ENCODE assay signal across 8 cellular contexts in the genomic region with DNA sequence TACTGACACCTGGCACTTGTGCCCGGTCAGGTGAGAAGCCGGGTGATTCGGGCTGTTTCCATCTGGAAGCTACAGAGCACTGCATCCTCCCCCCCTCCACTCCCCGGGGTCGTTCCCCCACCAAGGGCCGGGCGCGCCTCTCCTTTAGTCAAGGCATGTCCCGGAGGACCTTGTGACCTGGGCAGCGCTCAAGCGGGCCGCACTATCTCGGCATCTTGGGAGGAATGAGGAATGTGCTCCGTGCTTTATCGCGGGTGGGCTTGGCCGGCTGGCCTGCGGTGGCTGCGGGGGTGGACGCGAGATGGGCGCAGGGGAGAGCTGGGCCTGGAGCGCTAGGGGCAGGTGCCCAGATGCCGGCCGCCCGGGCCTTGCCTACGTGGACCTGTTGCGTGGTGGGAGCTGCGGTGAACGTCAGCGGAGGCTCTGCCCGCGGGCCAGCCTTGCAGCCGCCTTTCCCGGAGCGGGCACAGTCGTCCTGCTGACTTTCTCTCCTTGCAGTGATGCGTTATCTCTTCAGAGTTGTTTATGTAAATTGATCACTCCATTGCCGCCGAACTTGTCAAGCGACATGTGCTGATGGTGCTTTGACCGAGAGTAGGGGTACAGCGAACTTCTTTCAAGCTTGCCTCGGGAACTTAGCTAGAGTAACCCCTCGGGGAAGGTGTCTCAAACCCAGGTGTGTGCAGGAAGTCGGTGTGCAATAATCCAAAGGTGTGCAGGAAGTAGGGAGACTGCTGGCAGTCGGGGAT. TPM values are rescaled to one million over a fixed set of nuclear protein-coding genes. Genes with fewer than 3 reads are reported as not detected.
A peak's percentile ranks its signal among the peaks of the same experiment; 100 is the strongest.
DNase-seq lines count a peak whose midpoint lies in the region; ATAC-seq, FAIRE-seq and TF ChIP-seq lines count a peak whose summit lies in the region.

No MANE protein-coding gene starts in this region.

- H3K27me3 ChIP-seq in muscle layer of duodenum (ENCODE audit: low read depth, low read length), result no peaks in the 10 kb centered on the region

- H3K9me3 ChIP-seq in A549 (no peaks in the 10 kb centered on the region), HEK293 (ENCODE audit: control insufficient read depth, insufficient read depth, low read depth, low read length) (no peaks in the 10 kb centered on the region), muscle layer of duodenum (ENCODE audit: control insufficient read depth in 1 of 2, low read length in 2 of 2) (no peaks in the 10 kb centered on the region)

- no peak for DNase-seq in A549 (ENCODE audit: low read depth in 1 of 2, low spot score in 1 of 2)
- peak; percentile 13 for DNase-seq in activated CD4-positive, alpha-beta T cell treated with anti-CD3 and anti-CD28 coated beads for 48 hours
- no peak for DNase-seq in epithelial cell of prostate (ENCODE audit: low read depth, low spot score)
- no peak for DNase-seq in GM19239 (ENCODE audit: insufficient read length, low spot score)

- H3K27ac ChIP-seq in A549, result peak overlapping the region; percentile 95 to 97; a peak in 5 of 6 replicates
- peak overlapping the region; percentile 86 for H3K27ac ChIP-seq in HEK293 (ENCODE audit: extremely low read depth, low read depth, low read length)
- H3K27ac ChIP-seq in epithelial cell of prostate, result peak overlapping the region; percentile 77
- peak overlapping the region; percentile 37 for H3K27ac ChIP-seq in muscle layer of duodenum (ENCODE audit: low read length)
- no peak overlapping the region for H3K27ac ChIP-seq in urinary bladder (ENCODE audit: low read depth)

- ATAC-seq in A549, result no peak
- ATAC-seq in GM18858 (IDR thresholded peaks at IDR 0.05; ENCODE audit: unreplicated experiment), result no peak

- 83% methylated on average over 32 of the region's 47 CpGs for WGBS in A549 (ENCODE audit: missing lambda C conversion rate)
- WGBS in urinary bladder, result 9% methylated on average over 47 of the region's 47 CpGs

- CTCF ChIA-PET in A549 (lab: Yijun Ruan, JAX), result interaction anchor here (0.6 to 6.3 kb wide), 5 partner anchors 61 to 161 kb away, joined by 3 to 50 read pairs (median 4); no protein-coding TSS in a partner anchor
- CTCF ChIA-PET in HEK293 (lab: Yijun Ruan, JAX), result interaction anchor here (0.6 to 7.7 kb wide), 9 partner anchors 10 to 162 kb away, joined by 3 to 127 read pairs (median 4); no protein-coding TSS in a partner anchor

- no peak for TF ChIP-seq POLR2A in A549 (IDR thresholded peaks at IDR 0.05; ENCODE audit: low read length)

- POLR2A ChIA-PET in A549 (lab: Yijun Ruan, JAX) (interaction anchor here (1.1 to 3.3 kb wide), 4 partner anchors 17 to 163 kb away, joined by 3 to 33 read pairs (median 8); no protein-coding TSS in a partner anchor), HEK293 (lab: Yijun Ruan, JAX) (interaction anchor here (0.9 to 3.1 kb wide), 15 partner anchors 13 to 437 kb away, joined by 3 to 41 read pairs (median 5); a partner anchor contains a TSS)

- TF ChIP-seq EP300 in A549 (IDR thresholded peaks at IDR 0.05), result no peak

- H3K4me3 ChIP-seq in A549 (peak overlapping the region; percentile 88), HEK293 (ENCODE audit: low read depth, low read length) (peak overlapping the region; percentile 77), muscle layer of duodenum (ENCODE audit: low read depth in 1 of 2, low read length in 2 of 2) (peak overlapping the region; percentile 92 to 98), urinary bladder (ENCODE audit: low read depth, low read length) (peak overlapping the region; percentile 68)

- TF ChIP-seq CTCF in A549 (IDR thresholded peaks at IDR 0.05) (no peak), HEK293 (tag by site-specific recombination; IDR thresholded peaks at IDR 0.05) (0 out of 2 replicates have a peak, but pooled peaks have one; percentile 19)

- no peak for TF ChIP-seq RAD21 in A549 (conservative IDR thresholded peaks at IDR 0.05 in 1 of 2, IDR thresholded peaks at IDR 0.05 in 1 of 2)

- FAIRE-seq in A549 (lab: Jason Lieb, UNC), result no peak
- no peak for FAIRE-seq in GM19239 (lab: Jason Lieb, UNC)

- H3K36me3 ChIP-seq in HEK293 (ENCODE audit: control insufficient read depth in 2 of 2, insufficient read depth in 1 of 2, low read length in 2 of 2) (no peaks in the 10 kb centered on the region), muscle layer of duodenum (ENCODE audit: control insufficient read depth in 1 of 2, insufficient read depth in 2 of 2, low read length in 2 of 2) (no peaks in the 10 kb centered on the region), urinary bladder (ENCODE audit: insufficient read depth) (no peaks in the 10 kb centered on the region)

- peaks cover 18% of the 10 kb centered on the region; the same call in 2 of the 3 replicates for H3K4me1 ChIP-seq in A549
- H3K4me1 ChIP-seq in HEK293 (ENCODE audit: control insufficient read depth, insufficient read depth, low read length), result peaks cover 21% of the 10 kb centered on the region
- peaks cover 8 to 17% of the 10 kb centered on the region in 2 donors for H3K4me1 ChIP-seq in muscle layer of duodenum (ENCODE audit: control insufficient read depth in 1 of 2, insufficient read depth in 2 of 2, low read length in 2 of 2)
- no peaks in the 10 kb centered on the region for H3K4me1 ChIP-seq in urinary bladder (ENCODE audit: insufficient read depth)

- peak overlapping the region; percentile 92 for H3K4me2 ChIP-seq in A549

TF ChIP-seq in A549, 52 proteins besides CTCF, POLR2A, EP300 and RAD21:
- TF ChIP-seq SREBF2 (IDR thresholded peaks at IDR 0.05) (no peak), ZC3H11A (IDR thresholded peaks at IDR 0.05) (no peak), HOXB5 (CRISPR knock-in tag; IDR thresholded peaks at IDR 0.05) (no peak), JUNB (IDR thresholded peaks at IDR 0.05) (no peak), GATA3 (IDR thresholded peaks at IDR 0.05; ENCODE audit: borderline replicate concordance) (no peak), HOXB13 (CRISPR knock-in tag; IDR thresholded peaks at IDR 0.05; ENCODE audit: low read depth) (no peak), SMC3 (IDR thresholded peaks at IDR 0.05) (no peak)
- TF ChIP-seq, protein P1, sequence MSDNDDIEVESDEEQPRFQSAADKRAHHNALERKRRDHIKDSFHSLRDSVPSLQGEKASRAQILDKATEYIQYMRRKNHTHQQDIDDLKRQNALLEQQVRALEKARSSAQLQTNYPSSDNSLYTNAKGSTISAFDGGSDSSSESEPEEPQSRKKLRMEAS (IDR thresholded peaks at IDR 0.05), result no peak

TF ChIP-seq in HEK293, 187 proteins besides CTCF, POLR2A, EP300 and RAD21 (continues in another document):
- TF ChIP-seq BCL11B (tag by site-specific recombination; IDR thresholded peaks at IDR 0.05; ENCODE audit: low read depth) (peak; percentile 36; the same call in 1 of the 2 replicates), ZNF701 (tag by site-specific recombination; IDR thresholded peaks at IDR 0.05) (no peak), ZNF596 (tag by site-specific recombination; IDR thresholded peaks at IDR 0.05) (no peak)
- TF ChIP-seq, protein P2, sequence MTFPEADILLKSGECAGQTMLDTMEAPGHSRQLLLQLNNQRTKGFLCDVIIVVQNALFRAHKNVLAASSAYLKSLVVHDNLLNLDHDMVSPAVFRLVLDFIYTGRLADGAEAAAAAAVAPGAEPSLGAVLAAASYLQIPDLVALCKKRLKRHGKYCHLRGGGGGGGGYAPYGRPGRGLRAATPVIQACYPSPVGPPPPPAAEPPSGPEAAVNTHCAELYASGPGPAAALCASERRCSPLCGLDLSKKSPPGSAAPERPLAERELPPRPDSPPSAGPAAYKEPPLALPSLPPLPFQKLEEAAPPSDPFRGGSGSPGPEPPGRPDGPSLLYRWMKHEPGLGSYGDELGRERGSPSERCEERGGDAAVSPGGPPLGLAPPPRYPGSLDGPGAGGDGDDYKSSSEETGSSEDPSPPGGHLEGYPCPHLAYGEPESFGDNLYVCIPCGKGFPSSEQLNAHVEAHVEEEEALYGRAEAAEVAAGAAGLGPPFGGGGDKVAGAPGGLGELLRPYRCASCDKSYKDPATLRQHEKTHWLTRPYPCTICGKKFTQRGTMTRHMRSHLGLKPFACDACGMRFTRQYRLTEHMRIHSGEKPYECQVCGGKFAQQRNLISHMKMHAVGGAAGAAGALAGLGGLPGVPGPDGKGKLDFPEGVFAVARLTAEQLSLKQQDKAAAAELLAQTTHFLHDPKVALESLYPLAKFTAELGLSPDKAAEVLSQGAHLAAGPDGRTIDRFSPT (tag by site-specific recombination; IDR thresholded peaks at IDR 0.05), result peak; percentile 89
- TF ChIP-seq, protein P3, sequence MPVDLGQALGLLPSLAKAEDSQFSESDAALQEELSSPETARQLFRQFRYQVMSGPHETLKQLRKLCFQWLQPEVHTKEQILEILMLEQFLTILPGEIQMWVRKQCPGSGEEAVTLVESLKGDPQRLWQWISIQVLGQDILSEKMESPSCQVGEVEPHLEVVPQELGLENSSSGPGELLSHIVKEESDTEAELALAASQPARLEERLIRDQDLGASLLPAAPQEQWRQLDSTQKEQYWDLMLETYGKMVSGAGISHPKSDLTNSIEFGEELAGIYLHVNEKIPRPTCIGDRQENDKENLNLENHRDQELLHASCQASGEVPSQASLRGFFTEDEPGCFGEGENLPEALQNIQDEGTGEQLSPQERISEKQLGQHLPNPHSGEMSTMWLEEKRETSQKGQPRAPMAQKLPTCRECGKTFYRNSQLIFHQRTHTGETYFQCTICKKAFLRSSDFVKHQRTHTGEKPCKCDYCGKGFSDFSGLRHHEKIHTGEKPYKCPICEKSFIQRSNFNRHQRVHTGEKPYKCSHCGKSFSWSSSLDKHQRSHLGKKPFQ (tag by site-specific recombination; IDR thresholded peaks at IDR 0.05), result no peak
- TF ChIP-seq, protein P4, sequence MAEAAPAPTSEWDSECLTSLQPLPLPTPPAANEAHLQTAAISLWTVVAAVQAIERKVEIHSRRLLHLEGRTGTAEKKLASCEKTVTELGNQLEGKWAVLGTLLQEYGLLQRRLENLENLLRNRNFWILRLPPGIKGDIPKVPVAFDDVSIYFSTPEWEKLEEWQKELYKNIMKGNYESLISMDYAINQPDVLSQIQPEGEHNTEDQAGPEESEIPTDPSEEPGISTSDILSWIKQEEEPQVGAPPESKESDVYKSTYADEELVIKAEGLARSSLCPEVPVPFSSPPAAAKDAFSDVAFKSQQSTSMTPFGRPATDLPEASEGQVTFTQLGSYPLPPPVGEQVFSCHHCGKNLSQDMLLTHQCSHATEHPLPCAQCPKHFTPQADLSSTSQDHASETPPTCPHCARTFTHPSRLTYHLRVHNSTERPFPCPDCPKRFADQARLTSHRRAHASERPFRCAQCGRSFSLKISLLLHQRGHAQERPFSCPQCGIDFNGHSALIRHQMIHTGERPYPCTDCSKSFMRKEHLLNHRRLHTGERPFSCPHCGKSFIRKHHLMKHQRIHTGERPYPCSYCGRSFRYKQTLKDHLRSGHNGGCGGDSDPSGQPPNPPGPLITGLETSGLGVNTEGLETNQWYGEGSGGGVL (tag by site-specific recombination; IDR thresholded peaks at IDR 0.05), result peak; percentile 54; the same call in 1 of the 2 replicates

RNA-seq across cellular contexts. Expression of a gene that starts 1.1 kb away (rescaled TPM):
- 7.3 and 8.0 TPM in 2 replicates for polyA plus RNA-seq in A549 (2011; rRNA removed)
- polyA plus RNA-seq in A549 (2012; cell fraction: cytosol; rRNA removed), result 3.5 and 4.3 TPM in 2 replicates
- polyA plus RNA-seq in A549 (2012; cell fraction: nucleus; rRNA removed), result 4.0 and 5.1 TPM in 2 replicates
- 4.8 to 5.3 TPM (median 5.2 TPM) in 3 replicates for polyA plus RNA-seq in A549 (2017; fragmentation: RNase III; extraction: RNeasy Plus Mini Kit Qiagen cat#74134 plus additional on column Dnase treatment)
- polyA minus RNA-seq in A549 (2011; rRNA and poly(A)+ RNA removed), result 4.9 and 5.0 TPM in 2 replicates
- 22.7 TPM for total RNA-seq in urinary bladder
- 8.3 TPM for polyA plus RNA-seq in urinary bladder
